8 cellular contexts compared by ENCODE assay signal in the genomic region with DNA sequence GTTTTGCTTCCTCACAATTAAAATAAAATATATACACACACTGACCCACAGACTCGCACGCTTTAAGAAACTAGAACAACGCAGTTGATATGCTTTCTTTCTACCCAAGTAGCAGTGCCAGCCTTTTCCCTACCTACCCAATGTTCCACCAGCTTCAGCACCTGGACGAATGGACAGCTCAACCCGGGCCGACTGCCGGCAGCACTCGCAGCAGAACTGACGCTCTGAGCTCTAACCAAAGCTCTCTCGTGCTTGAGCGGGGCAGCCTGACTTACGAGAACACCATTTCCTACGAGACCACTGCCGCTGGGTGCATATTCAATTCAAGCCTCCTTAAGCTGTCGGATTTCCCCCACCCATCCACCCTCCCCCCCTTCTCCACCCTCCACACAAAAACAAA.
A peak's percentile ranks its signal among the peaks of the same experiment; 100 is the strongest.
DNase-seq lines count a peak whose midpoint lies in the region; ATAC-seq and TF ChIP-seq lines count a peak whose summit lies in the region.

No MANE protein-coding gene starts in this region.

- ATAC-seq in GM19463 (IDR thresholded peaks at IDR 0.05; ENCODE audit: unreplicated experiment) = peak; percentile 72
- peak; percentile 95 for ATAC-seq in left lobe of liver
- ATAC-seq in GM19455 (IDR thresholded peaks at IDR 0.05; ENCODE audit: unreplicated experiment) = no peak

- H3K27me3 ChIP-seq in colonic mucosa = peaks cover 57% of the 10 kb centered on the region

- H3K27ac ChIP-seq in colonic mucosa = no peak overlapping the region

- DNase-seq in AG08396 (ENCODE audit: low spot score) (peak; percentile 84), NAMALWA (ENCODE audit: low spot score) (peak; percentile 69), colonic mucosa (peak; percentile 69), left lobe of liver (ENCODE audit: low spot score) (peak; percentile 80)
- peak; percentile 53 for DNase-seq in activated CD4-positive, CD25-positive, alpha-beta regulatory T cell treated with anti-CD3 and anti-CD28 coated beads, Interleukin-2, amount 50 U/mL, for 72 hours
- peak; percentile 36 for DNase-seq in stimulated activated CD4-positive, alpha-beta T cell treated with anti-CD3 and anti-CD28 coated beads, Interleukin-2, amount 100 ng/mL, for 4 hours (ENCODE audit: low read depth)

- no peaks in the 10 kb centered on the region for H3K36me3 ChIP-seq in colonic mucosa

- H3K4me1 ChIP-seq in colonic mucosa = no peaks in the 10 kb centered on the region

- no peak overlapping the region for H3K4me3 ChIP-seq in colonic mucosa

- H3K9ac ChIP-seq in colonic mucosa (ENCODE audit: low read depth in 2 of 2, low read length in 2 of 2) = no peak overlapping the region

- no peaks in the 10 kb centered on the region for H3K9me3 ChIP-seq in colonic mucosa

- no peak for TF ChIP-seq CTCF in colonic mucosa (IDR thresholded peaks at IDR 0.05)

- intact Hi-C loops in colonic mucosa (cut with DNase I) = loop anchor here (10.0 kb wide), 1 partner anchor 203 kb away; no protein-coding TSS in a partner anchor
